Comparison of ENCODE assay signal across 8 cellular contexts in genomic region chr2:216109962-216110614, GRCh38. TPM values are rescaled to one million over a fixed set of nuclear protein-coding genes. Genes with fewer than 3 reads are reported as not detected.
DNase-seq lines count a peak whose midpoint lies in the region; ATAC-seq, FAIRE-seq and TF ChIP-seq lines count a peak whose summit lies in the region.

No MANE protein-coding gene starts in this region.

- 0 out of 2 replicates have a peak, but pooled peaks have one; percentile 7 for TF ChIP-seq POLR2A in GM12892 (IDR thresholded peaks at IDR 0.05; ENCODE audit: low read depth, low read length)

- no peak for FAIRE-seq in GM12892 (lab: Jason Lieb, UNC)

- H3K4me1 Mint-ChIP-seq in chondrocyte (ENCODE audit: low read depth) (peaks cover 49% of the 10 kb centered on the region), mesothelial cell of epicardium (peaks cover 45% of the 10 kb centered on the region)

- peak overlapping the region; percentile 98 for H3K4me3 ChIP-seq in AG10803 (ENCODE audit: low read length)

- H3K36me3 Mint-ChIP-seq in chondrocyte (ENCODE audit: low read depth) (peaks cover 14% of the 10 kb centered on the region), mesothelial cell of epicardium (peaks cover 17% of the 10 kb centered on the region)

- no peak for ATAC-seq in GM21786 (IDR thresholded peaks at IDR 0.05; ENCODE audit: unreplicated experiment)
- ATAC-seq in GM19452 (IDR thresholded peaks at IDR 0.05; ENCODE audit: unreplicated experiment): no peak

- H3K27ac Mint-ChIP-seq in chondrocyte (ENCODE audit: unreplicated experiment) (peak overlapping the region; percentile 100), mesothelial cell of epicardium (peak overlapping the region; percentile 100)

- H3K4me3 Mint-ChIP-seq in chondrocyte (ENCODE audit: unreplicated experiment) (peak overlapping the region; percentile 100), mesothelial cell of epicardium (peak overlapping the region; percentile 100)

- H3K9me3 Mint-ChIP-seq in chondrocyte (ENCODE audit: low read depth): no peaks in the 10 kb centered on the region
- no peaks in the 10 kb centered on the region for H3K9me3 Mint-ChIP-seq in mesothelial cell of epicardium

- peaks cover 1% of the 10 kb centered on the region for H3K27me3 Mint-ChIP-seq in chondrocyte (ENCODE audit: low read depth)
- H3K27me3 Mint-ChIP-seq in mesothelial cell of epicardium (ENCODE audit: low read depth): no peaks in the 10 kb centered on the region

- DNase-seq in AG10803 (ENCODE audit: low read depth): peak; percentile 76
- DNase-seq in GM12892 (ENCODE audit: insufficient read length): no peak
- DNase-seq in NOMO-1 treated with dmso at 0.1 percent for 144 hours (lab: John Stamatoyannopoulos, UW; ENCODE audit: unreplicated experiment): peak; percentile 10
- DNase-seq in chondrocyte (ENCODE audit: low spot score): no peak
- no peak for DNase-seq in mesothelial cell of epicardium (ENCODE audit: low spot score in 2 of 2, unreplicated experiment in 2 of 2)
- DNase-seq in HK-2 (ENCODE audit: unreplicated experiment): no peak

- TF ChIP-seq CTCF in AG10803 (conservative IDR thresholded peaks at IDR 0.05; ENCODE audit: low read length) (peak; percentile 70), chondrocyte (IDR thresholded peaks at IDR 0.05) (peak; percentile 88), mesothelial cell of epicardium (IDR thresholded peaks at IDR 0.05; ENCODE audit: unreplicated experiment) (peak; percentile 54)

RNA-seq across cellular contexts. Expression of gene XRCC5, which starts 0.9 kb away (rescaled TPM):
- polyA plus RNA-seq in GM12892 (2012; ENCODE audit: missing spikeins): 279 TPM
- 154 to 236 TPM (median 158 TPM) in 3 replicates for total RNA-seq in chondrocyte
- 291 to 294 TPM (median 291 TPM) in 3 replicates for total RNA-seq in mesothelial cell of epicardium

RNA-seq across cellular contexts. Expression of gene TMEM169, which starts 28.4 kb away (rescaled TPM):
- 0.32 TPM for polyA plus RNA-seq in GM12892 (2012; ENCODE audit: missing spikeins)
- total RNA-seq in chondrocyte (1.3 to 2.0 TPM (median 1.5 TPM) in 3 replicates), mesothelial cell of epicardium (0.71 to 0.84 TPM (median 0.78 TPM) in 3 replicates)

RNA-seq across cellular contexts. Expression of gene PECR, which starts 28.5 kb away (rescaled TPM):
- polyA plus RNA-seq in GM12892 (2012; ENCODE audit: missing spikeins): 23.6 TPM
- total RNA-seq in chondrocyte: 6.6 to 10.1 TPM (median 9.1 TPM) in 3 replicates
- 9.3 to 12.2 TPM (median 9.7 TPM) in 3 replicates for total RNA-seq in mesothelial cell of epicardium

Comparison
In these comparisons a context has a peak if more than half of its experiments do, and no peak if none do; other contexts are left out.
1. DNase-seq: peak in AG10803 (single experiment) and NOMO-1 treated with dmso at 0.1 percent for 144 hours (single experiment); none in GM12892 (single experiment), chondrocyte (single experiment), mesothelial cell of epicardium (0 of 2) and HK-2 (single experiment).
2. Peak in every context shown above with its lines, with median percentiles within 50 percentile points of each other: CTCF ChIP-seq.